1 cellular context compared by ENCODE assay signal in the genomic region with DNA sequence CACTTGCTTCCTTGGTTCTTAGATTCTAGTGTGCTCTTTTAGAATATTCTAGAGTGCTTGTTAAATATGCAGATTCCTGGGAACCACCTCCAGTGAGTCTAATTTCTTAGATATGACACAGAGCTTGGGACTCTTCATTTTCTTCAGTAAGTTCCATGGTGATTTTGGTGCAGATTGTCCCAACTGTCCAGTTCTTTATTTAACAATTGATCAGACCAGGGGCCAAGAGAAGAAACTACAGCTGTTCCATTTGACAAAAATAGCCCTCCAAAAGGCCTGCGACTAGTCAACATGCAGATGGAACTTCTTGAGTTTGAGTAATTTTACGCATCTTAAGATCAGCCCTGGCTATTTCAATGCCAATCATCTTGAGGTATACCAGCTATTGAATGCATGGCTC.
TF ChIP-seq lines count a peak whose summit lies in the region.

No MANE protein-coding gene starts in this region.

TF ChIP-seq in IMR-90, 13 proteins besides CTCF, POLR2A, EP300 and RAD21 (continued from another document):
- TF ChIP-seq, protein P1, sequence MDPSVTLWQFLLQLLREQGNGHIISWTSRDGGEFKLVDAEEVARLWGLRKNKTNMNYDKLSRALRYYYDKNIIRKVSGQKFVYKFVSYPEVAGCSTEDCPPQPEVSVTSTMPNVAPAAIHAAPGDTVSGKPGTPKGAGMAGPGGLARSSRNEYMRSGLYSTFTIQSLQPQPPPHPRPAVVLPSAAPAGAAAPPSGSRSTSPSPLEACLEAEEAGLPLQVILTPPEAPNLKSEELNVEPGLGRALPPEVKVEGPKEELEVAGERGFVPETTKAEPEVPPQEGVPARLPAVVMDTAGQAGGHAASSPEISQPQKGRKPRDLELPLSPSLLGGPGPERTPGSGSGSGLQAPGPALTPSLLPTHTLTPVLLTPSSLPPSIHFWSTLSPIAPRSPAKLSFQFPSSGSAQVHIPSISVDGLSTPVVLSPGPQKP (IDR thresholded peaks at IDR 0.05; ENCODE audit: borderline replicate concordance, low read depth, low read length), result no peak
- TF ChIP-seq BHLHE40 (IDR thresholded peaks at IDR 0.05; ENCODE audit: low read depth, low read length) (no peak), CEBPB (IDR thresholded peaks at IDR 0.05; ENCODE audit: low read depth, low read length) (no peak), MAFK (IDR thresholded peaks at IDR 0.05; ENCODE audit: low read depth, low read length) (no peak), SMC3 (IDR thresholded peaks at IDR 0.05; ENCODE audit: low read depth, low read length) (no peak), NFE2L2 (IDR thresholded peaks at IDR 0.05; ENCODE audit: low read depth, low read length) (no peak), MXI1 (IDR thresholded peaks at IDR 0.05; ENCODE audit: borderline replicate concordance, low read depth, low read length) (no peak), MAZ (IDR thresholded peaks at IDR 0.05; ENCODE audit: borderline replicate concordance, low read depth, low read length) (no peak), RFX5 (IDR thresholded peaks at IDR 0.05; ENCODE audit: low read depth, low read length) (no peak), FOS (IDR thresholded peaks at IDR 0.05; ENCODE audit: low read depth, low read length) (no peak), CHD1 (IDR thresholded peaks at IDR 0.05; ENCODE audit: low read depth, low read length) (no peak), RCOR1 (IDR thresholded peaks at IDR 0.05; ENCODE audit: insufficient replicate concordance, low read length) (no peak)
TF ChIP-seq in IMR-90: peak in this region for 0.
